8 cellular contexts compared by ENCODE assay signal in genomic region chr1:24385160-24385939, GRCh38. TPM values are rescaled to one million over a fixed set of nuclear protein-coding genes. Genes with fewer than 3 reads are reported as not detected.
DNase-seq lines count a peak whose midpoint lies in the region; ATAC-seq, FAIRE-seq and TF ChIP-seq lines count a peak whose summit lies in the region.

No MANE protein-coding gene starts in this region.

- TF ChIP-seq POLR2A in A549 (IDR thresholded peaks at IDR 0.05; ENCODE audit: low read length) (no peak), vagina (IDR thresholded peaks at IDR 0.05) (no peak)

- CTCF ChIA-PET in A549 (lab: Yijun Ruan, JAX): interaction anchor here (0.7 to 23.6 kb wide), 7 partner anchors 11 to 235 kb away, joined by 3 to 748 read pairs (median 3); no protein-coding TSS in a partner anchor

- TF ChIP-seq RAD21 in A549 (conservative IDR thresholded peaks at IDR 0.05 in 1 of 2, IDR thresholded peaks at IDR 0.05 in 1 of 2): peak; percentile 34 to 37; a peak in 4 of 5 replicates

- no peak for FAIRE-seq in A549 (lab: Jason Lieb, UNC)

- peak overlapping the region; percentile 25 to 52; a peak in 2 of 6 replicates for H3K27ac ChIP-seq in A549
- peak overlapping the region; percentile 99 for H3K27ac ChIP-seq in foreskin keratinocyte
- peak overlapping the region; percentile 55 for H3K27ac ChIP-seq in vagina

- DNase-seq in A549 (ENCODE audit: low read depth in 1 of 2, low spot score in 1 of 2) (peak in 1 of 2 experiments; percentile 55), H4 (ENCODE audit: low spot score) (peak; percentile 60), foreskin keratinocyte (peak in 1 of 2 donors; percentile 50), vagina (ENCODE audit: extremely low spot score in 2 of 2) (peak in 1 of 2 donors; percentile 72), posterior vena cava (ENCODE audit: low spot score) (no peak)
- peak; percentile 67 for DNase-seq in activated CD4-positive, alpha-beta T cell treated with anti-CD3 and anti-CD28 coated beads for 48 hours

- TF ChIP-seq EP300 in A549 (IDR thresholded peaks at IDR 0.05): no peak

- H3K9me3 ChIP-seq in A549 (no peaks in the 10 kb centered on the region), vagina (no peaks in the 10 kb centered on the region)

- intact Hi-C loops in vagina (cut with DNase I) (no loop called here), posterior vena cava (cut with DNase I) (no loop called here)

- H3K4me1 ChIP-seq in A549 (peaks cover 28% of the 10 kb centered on the region), foreskin keratinocyte (peaks cover 34% of the 10 kb centered on the region), vagina (peaks cover 41% of the 10 kb centered on the region)

- ATAC-seq in A549: peak; percentile 62 to 85; a peak in 4 of 6 replicates
- ATAC-seq in foreskin keratinocyte: peak; percentile 42
- ATAC-seq in HG03460 (IDR thresholded peaks at IDR 0.05; ENCODE audit: unreplicated experiment): no peak
- no peak for ATAC-seq in GM18909 (IDR thresholded peaks at IDR 0.05; ENCODE audit: poor library complexity, unreplicated experiment)

- H3K27me3 ChIP-seq in foreskin keratinocyte: no peaks in the 10 kb centered on the region
- H3K27me3 ChIP-seq in vagina: no peaks in the 10 kb centered on the region

- peak; percentile 46 for TF ChIP-seq CTCF in A549 (IDR thresholded peaks at IDR 0.05)
- TF ChIP-seq CTCF in foreskin keratinocyte (conservative IDR thresholded peaks at IDR 0.05): peak; percentile 98
- TF ChIP-seq CTCF in vagina (IDR thresholded peaks at IDR 0.05): no peak

- H3K36me3 ChIP-seq in vagina: no peaks in the 10 kb centered on the region

- POLR2A ChIA-PET in A549 (lab: Yijun Ruan, JAX): no interaction called here

- WGBS in A549 (ENCODE audit: missing lambda C conversion rate): 86% methylated on average over 12 of the region's 12 CpGs

- no peak overlapping the region for H3K4me2 ChIP-seq in A549

- H3K4me3 ChIP-seq in A549 (no peak overlapping the region), vagina (no peak overlapping the region)

TF ChIP-seq in A549, 52 proteins besides CTCF, POLR2A, EP300 and RAD21:
- TF ChIP-seq SMC3 (IDR thresholded peaks at IDR 0.05) (peak; percentile 40; the same call in 2 of the 3 replicates), BCL3 (IDR thresholded peaks at IDR 0.05) (no peak), CBX2 (IDR thresholded peaks at IDR 0.05; ENCODE audit: borderline replicate concordance, low read depth) (no peak), ZC3H11A (IDR thresholded peaks at IDR 0.05) (no peak), FOXS1 (CRISPR knock-in tag; IDR thresholded peaks at IDR 0.05) (no peak)

RNA-seq across cellular contexts. Expression of gene STPG1, which starts 28.2 kb away (rescaled TPM):
- polyA plus RNA-seq in A549 (2011; rRNA removed) (9.5 and 9.7 TPM in 2 replicates), A549 (2017; fragmentation: RNase III; extraction: RNeasy Plus Mini Kit Qiagen cat#74134 plus additional on column Dnase treatment) (4.2 to 4.9 TPM (median 4.4 TPM) in 3 replicates), foreskin keratinocyte (12.5 and 14.0 TPM in 2 replicates)
- polyA plus RNA-seq in A549 (2012; cell fraction: cytosol; rRNA removed): 4.2 and 5.0 TPM in 2 replicates
- 3.8 and 5.1 TPM in 2 replicates for polyA plus RNA-seq in A549 (2012; cell fraction: nucleus; rRNA removed)
- polyA minus RNA-seq in A549 (2011; rRNA and poly(A)+ RNA removed): 6.7 and 7.3 TPM in 2 replicates
- 1.9 and 3.0 TPM in 2 replicates for total RNA-seq in H4 (2014; rRNA removed; shearing (Covaris generic))
- total RNA-seq in foreskin keratinocyte (13.2 and 16.4 TPM in 2 replicates), vagina (4.2 TPM), posterior vena cava (1 to 10 TPM; 2.1 to 2.9 TPM)

RNA-seq across cellular contexts. Expression of gene NIPAL3, which starts 30.3 kb away (rescaled TPM):
- polyA plus RNA-seq in A549 (2011; rRNA removed) (10.4 and 14.7 TPM in 2 replicates), A549 (2017; fragmentation: RNase III; extraction: RNeasy Plus Mini Kit Qiagen cat#74134 plus additional on column Dnase treatment) (4.5 to 5.2 TPM (median 5.1 TPM) in 3 replicates), foreskin keratinocyte (18.7 and 20.3 TPM in 2 replicates)
- 4.0 and 5.6 TPM in 2 replicates for polyA plus RNA-seq in A549 (2012; cell fraction: cytosol; rRNA removed)
- polyA plus RNA-seq in A549 (2012; cell fraction: nucleus; rRNA removed): 4.1 and 4.3 TPM in 2 replicates
- polyA minus RNA-seq in A549 (2011; rRNA and poly(A)+ RNA removed): 18.6 and 20.4 TPM in 2 replicates
- total RNA-seq in H4 (2014; rRNA removed; shearing (Covaris generic)): 22.8 and 25.4 TPM in 2 replicates
- total RNA-seq in foreskin keratinocyte (42.6 and 46.6 TPM in 2 replicates), vagina (21.1 TPM), posterior vena cava (1 to 10 TPM; 7.5 to 8.7 TPM)

Comparison
In these comparisons a context has a peak if more than half of its experiments do, and no peak if none do; other contexts are left out.
1. ATAC-seq: peak in A549 (2 of 2) and foreskin keratinocyte (single experiment); none in HG03460 (single experiment) and GM18909 (single experiment).
2. H3K27ac ChIP-seq: peak in every context shown above with its lines; median percentile 99 in foreskin keratinocyte; 55 in vagina; 38 in A549.
3. CTCF ChIP-seq: peak in A549 (single experiment) and foreskin keratinocyte (single experiment); none in vagina (0 of 3).